9 cellular contexts compared by ENCODE assay signal in the genomic region with DNA sequence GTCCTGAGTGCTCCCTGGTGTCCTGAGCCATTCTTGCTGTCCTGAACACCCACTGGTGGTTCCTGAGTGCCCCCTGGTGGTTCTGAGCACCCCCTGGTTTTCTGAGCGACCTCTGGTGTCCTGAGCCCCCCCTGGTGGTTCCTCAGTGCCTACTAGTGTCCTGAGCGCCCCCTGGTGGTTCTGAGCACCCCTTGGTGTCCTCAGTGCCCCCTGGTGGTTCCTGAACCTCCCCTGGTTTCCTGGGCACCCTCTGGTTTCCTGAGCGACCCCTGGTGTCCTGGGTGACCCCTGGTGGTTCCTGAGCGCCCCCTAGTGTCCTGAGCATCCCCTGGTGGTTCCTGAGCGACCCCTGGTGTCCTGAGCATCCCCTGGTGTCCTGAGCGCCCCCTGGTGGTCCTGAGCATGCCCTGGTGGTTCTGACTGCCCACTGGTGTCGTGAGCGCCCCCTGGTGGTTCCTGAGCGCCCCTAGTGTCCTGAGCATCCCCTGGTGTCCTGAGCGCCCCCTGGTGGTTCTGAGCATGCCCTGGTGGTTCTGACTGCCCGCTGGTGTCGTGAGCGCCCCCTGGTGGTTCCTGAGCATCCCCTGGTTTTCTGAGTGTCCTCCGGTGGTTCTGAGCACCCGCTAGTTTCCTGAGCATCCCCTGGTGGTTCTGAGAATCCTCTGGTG.
DNase-seq lines count a peak whose midpoint lies in the region; ATAC-seq and TF ChIP-seq lines count a peak whose summit lies in the region.
"Had no signal": no experiment of that assay in that cellular context is flagged by ENCODE, and none has a peak within 500 bp of the region (broad histone marks: within the 10 kb centered on the region; RNA-seq: fewer than 3 reads in every experiment).

No MANE protein-coding gene starts in this region.

- no peaks in the 10 kb centered on the region for H4K20me1 ChIP-seq in KMS-11 (ENCODE audit: insufficient read depth)

- peak; percentile 69 for ATAC-seq in GM21360 (IDR thresholded peaks at IDR 0.05; ENCODE audit: unreplicated experiment)
- ATAC-seq in effector memory CD8-positive, alpha-beta T cell (replicated peaks): peak; percentile 83
- no peak for ATAC-seq in HG03139 (IDR thresholded peaks at IDR 0.05; ENCODE audit: unreplicated experiment)

- H3K79me2 ChIP-seq in KMS-11 (ENCODE audit: insufficient read depth, low read depth): no peaks in the 10 kb centered on the region

- H3K4me3 ChIP-seq in KMS-11 (IDR thresholded peaks at IDR 0.05; ENCODE audit: insufficient read depth, low read depth, low read length): no peak overlapping the region

- no peaks in the 10 kb centered on the region for H3K4me1 ChIP-seq in KMS-11 (ENCODE audit: low read depth, poor library complexity, severe bottlenecking)

- no peak overlapping the region for H2AFZ ChIP-seq in KMS-11 (ENCODE audit: low read depth)

- no peak overlapping the region for H3K27ac ChIP-seq in KMS-11

- DNase-seq in Caki2 (ENCODE audit: low read depth) (peak; percentile 6), progenitor cell of endocrine pancreas (ENCODE audit: low spot score, unreplicated experiment) (no peak), NCI-H2196 treated with DMSO at 0.1 percent for 48 hours (lab: John Stamatoyannopoulos, UW; ENCODE audit: unreplicated experiment) (no peak)
- peak; percentile 94 for DNase-seq in activated CD4-positive, alpha-beta T cell treated with anti-CD3 and anti-CD28 coated beads for 48 hours
- DNase-seq in effector memory CD8-positive, alpha-beta T cell: peak; percentile 47 to 54 (median 53)

- H3K9me3 Mint-ChIP-seq in effector memory CD8-positive, alpha-beta T cell: no peaks in the 10 kb centered on the region
- peaks cover 37% of the 10 kb centered on the region for H3K9me3 Mint-ChIP-seq in progenitor cell of endocrine pancreas (ENCODE audit: low read depth)

- peaks cover 14 to 16% of the 10 kb centered on the region in 2 donors for H3K4me1 Mint-ChIP-seq in effector memory CD8-positive, alpha-beta T cell (ENCODE audit: low read depth in 2 of 2)
- no peaks in the 10 kb centered on the region for H3K4me1 Mint-ChIP-seq in progenitor cell of endocrine pancreas (ENCODE audit: low read depth)
- H3K4me1 Mint-ChIP-seq: nephron had no signal

- TF ChIP-seq CTCF in KMS-11 (conservative IDR thresholded peaks at IDR 0.05; ENCODE audit: low read depth, low read length) (peak; percentile 61), progenitor cell of endocrine pancreas (IDR thresholded peaks at IDR 0.05; ENCODE audit: unreplicated experiment) (peak; percentile 4)

- no peak overlapping the region for H3K4me3 Mint-ChIP-seq in effector memory CD8-positive, alpha-beta T cell
- H3K4me3 Mint-ChIP-seq in progenitor cell of endocrine pancreas (ENCODE audit: low read depth): no peak overlapping the region
- H3K4me3 Mint-ChIP-seq: nephron had no signal

- H3K27ac Mint-ChIP-seq in effector memory CD8-positive, alpha-beta T cell: peak overlapping the region; percentile 22 to 57
- no peak overlapping the region for H3K27ac Mint-ChIP-seq in progenitor cell of endocrine pancreas
- H3K27ac Mint-ChIP-seq: nephron had no signal

- no peak overlapping the region for H3K4me2 ChIP-seq in KMS-11

- H3K36me3 ChIP-seq in KMS-11 (ENCODE audit: insufficient read depth): no peaks in the 10 kb centered on the region

- no peaks in the 10 kb centered on the region for H3K27me3 Mint-ChIP-seq in effector memory CD8-positive, alpha-beta T cell
- no peaks in the 10 kb centered on the region for H3K27me3 Mint-ChIP-seq in progenitor cell of endocrine pancreas

- H3K27me3 ChIP-seq in KMS-11 (ENCODE audit: insufficient read depth, low read depth): no peaks in the 10 kb centered on the region

- no peak overlapping the region for H3K9ac ChIP-seq in KMS-11

- in situ Hi-C loops in Caki2 (cut with HindIII; ENCODE audit: low pct_unique_long_range_greater_than_20kb, low sequenced_read_pairs): no loop called here

- H3K36me3 Mint-ChIP-seq in effector memory CD8-positive, alpha-beta T cell (ENCODE audit: insufficient read depth): peaks cover 15% of the 10 kb centered on the region
- peaks cover 6% of the 10 kb centered on the region for H3K36me3 Mint-ChIP-seq in progenitor cell of endocrine pancreas (ENCODE audit: insufficient read depth)

Comparison
In these comparisons a context has a peak if more than half of its experiments do, and no peak if none do; other contexts are left out.
1. DNase-seq: peak in Caki2 (single experiment), activated CD4-positive, alpha-beta T cell treated with anti-CD3 and anti-CD28 coated beads for 48 hours (single experiment) and effector memory CD8-positive, alpha-beta T cell (3 of 3); none in progenitor cell of endocrine pancreas (single experiment) and NCI-H2196 treated with DMSO at 0.1 percent for 48 hours (single experiment).